16 cellular contexts compared by ENCODE assay signal in genomic region chr1:86779308-86780191, GRCh38.
DNase-seq lines count a peak whose midpoint lies in the region; ATAC-seq, FAIRE-seq and TF ChIP-seq lines count a peak whose summit lies in the region.
"Had no signal": no experiment of that assay in that cellular context is flagged by ENCODE, and none has a peak within 500 bp of the region (broad histone marks: within the 10 kb centered on the region; RNA-seq: fewer than 3 reads in every experiment).

No MANE protein-coding gene starts in this region.

- peak overlapping the region; percentile 12 for H3K18ac ChIP-seq in mesendoderm (ENCODE audit: low read length)

- H4K8ac ChIP-seq in mesendoderm (ENCODE audit: low read depth, low read length): no peak overlapping the region

- no peak for ATAC-seq in HG02571 (IDR thresholded peaks at IDR 0.05; ENCODE audit: unreplicated experiment)
- ATAC-seq: activated T-cell treated with anti-CD3 and anti-CD28 coated beads, Interleukin-2, amount 50 U/mL, for 4 hours; natural killer cell had no signal

- H3K9ac ChIP-seq in mesendoderm (ENCODE audit: low read length): no peak overlapping the region

- H3K36me3 ChIP-seq in bronchial epithelial cell (ENCODE audit: control insufficient read depth, insufficient read depth, low read length) (no peaks in the 10 kb centered on the region), mesendoderm (ENCODE audit: control insufficient read depth, insufficient read depth, low read length) (no peaks in the 10 kb centered on the region)
- H3K36me3 ChIP-seq: vagina, WERI-Rb-1 had no signal

- peaks cover 7% of the 10 kb centered on the region for H3K4me1 ChIP-seq in mesendoderm (ENCODE audit: control insufficient read depth, low read depth, low read length)

- H3K4me3 ChIP-seq in bronchial epithelial cell (ENCODE audit: low read depth, low read length): no peak overlapping the region
- H3K4me3 ChIP-seq in mesendoderm (ENCODE audit: low read length): no peak overlapping the region
- H3K4me3 ChIP-seq: vagina had no signal

- H3K4ac ChIP-seq in mesendoderm (ENCODE audit: low read depth, low read length): no peak overlapping the region

- no peak for FAIRE-seq in bronchial epithelial cell (lab: Jason Lieb, UNC)
- FAIRE-seq: kidney had no signal

- peak; percentile 73 for DNase-seq in DMS79 (lab: John Stamatoyannopoulos, UW)
- peak; percentile 96 for DNase-seq in NCI-H2107 treated with DMSO at 0.1 percent for 48 hours (lab: John Stamatoyannopoulos, UW; ENCODE audit: unreplicated experiment)
- peak; percentile 86 for DNase-seq in bronchial epithelial cell (ENCODE audit: low read depth)
- peak; percentile 45 for DNase-seq in mesendoderm
- DNase-seq in hepatic stellate cell (ENCODE audit: low spot score): no peak
- DNase-seq in amniotic stem cell (lab: John Stamatoyannopoulos, UW): no peak
- DNase-seq in activated effector memory CD4-positive, alpha-beta T cell treated with anti-CD3 and anti-CD28 coated beads, Interleukin-2, amount 50 U/mL, for 16 hours: no peak
- DNase-seq: activated T-cell treated with anti-CD3 and anti-CD28 coated beads, Interleukin-2, amount 50 U/mL, for 4 hours; kidney; natural killer cell; NCI-H2081 treated with DMSO at 0.1 percent for 48 hours; SIG-M5; stimulated activated CD8-positive, alpha-beta memory T cell treated with anti-CD3 and anti-CD28 coated beads, Interleukin-4, amount 100 ng/mL, for 48 hours; WERI-Rb-1 had no signal

- no peak overlapping the region for H3K27ac ChIP-seq in mesendoderm (ENCODE audit: low read depth, low read length)
- H3K27ac ChIP-seq: vagina, WERI-Rb-1 had no signal

- no peaks in the 10 kb centered on the region for H3K27me3 ChIP-seq in bronchial epithelial cell (ENCODE audit: control insufficient read depth, insufficient read depth, low read length)
- H3K27me3 ChIP-seq in mesendoderm (ENCODE audit: insufficient read depth, low read length, poor library complexity): no peaks in the 10 kb centered on the region
- H3K27me3 ChIP-seq: vagina had no signal

- H2BK120ac ChIP-seq in mesendoderm (ENCODE audit: low read depth, low read length): no peak overlapping the region

- H3K79me2 ChIP-seq in mesendoderm (ENCODE audit: control insufficient read depth, insufficient read depth, low read length): no peaks in the 10 kb centered on the region

- no peak overlapping the region for H3K23ac ChIP-seq in mesendoderm (ENCODE audit: low read length)

- no peak overlapping the region for H3K4me2 ChIP-seq in mesendoderm (ENCODE audit: low read length)

- TF ChIP-seq CTCF in bronchial epithelial cell (IDR thresholded peaks at IDR 0.05; ENCODE audit: insufficient read depth, low read length, severe bottlenecking): no peak

- no peak overlapping the region for H4K5ac ChIP-seq in mesendoderm (ENCODE audit: low read length)

- no peaks in the 10 kb centered on the region for H3K79me1 ChIP-seq in mesendoderm (ENCODE audit: low read length)

- H2BK5ac ChIP-seq in mesendoderm (ENCODE audit: low read length): no peak overlapping the region

- no peak overlapping the region for H3K56ac ChIP-seq in mesendoderm (ENCODE audit: low read length)

- H2BK15ac ChIP-seq in mesendoderm (replicated peaks; ENCODE audit: low read depth): no peak overlapping the region

- H2AK5ac ChIP-seq in mesendoderm (ENCODE audit: low read length): no peak overlapping the region

- WGBS in mesendoderm (ENCODE audit: extremely low coverage, insufficient coverage, low lambda C conversion rate): no CpG with 5 or more reads among the region's 8 CpGs

Comparison
In these comparisons a context has a peak if more than half of its experiments do, and no peak if none do; other contexts are left out.
1. DNase-seq: peak in DMS79 (single experiment), NCI-H2107 treated with DMSO at 0.1 percent for 48 hours (single experiment), bronchial epithelial cell (single experiment) and mesendoderm (single experiment); none in hepatic stellate cell (single experiment), amniotic stem cell (single experiment) and activated effector memory CD4-positive, alpha-beta T cell treated with anti-CD3 and anti-CD28 coated beads, Interleukin-2, amount 50 U/mL, for 16 hours (single experiment).